In the genomic region with DNA sequence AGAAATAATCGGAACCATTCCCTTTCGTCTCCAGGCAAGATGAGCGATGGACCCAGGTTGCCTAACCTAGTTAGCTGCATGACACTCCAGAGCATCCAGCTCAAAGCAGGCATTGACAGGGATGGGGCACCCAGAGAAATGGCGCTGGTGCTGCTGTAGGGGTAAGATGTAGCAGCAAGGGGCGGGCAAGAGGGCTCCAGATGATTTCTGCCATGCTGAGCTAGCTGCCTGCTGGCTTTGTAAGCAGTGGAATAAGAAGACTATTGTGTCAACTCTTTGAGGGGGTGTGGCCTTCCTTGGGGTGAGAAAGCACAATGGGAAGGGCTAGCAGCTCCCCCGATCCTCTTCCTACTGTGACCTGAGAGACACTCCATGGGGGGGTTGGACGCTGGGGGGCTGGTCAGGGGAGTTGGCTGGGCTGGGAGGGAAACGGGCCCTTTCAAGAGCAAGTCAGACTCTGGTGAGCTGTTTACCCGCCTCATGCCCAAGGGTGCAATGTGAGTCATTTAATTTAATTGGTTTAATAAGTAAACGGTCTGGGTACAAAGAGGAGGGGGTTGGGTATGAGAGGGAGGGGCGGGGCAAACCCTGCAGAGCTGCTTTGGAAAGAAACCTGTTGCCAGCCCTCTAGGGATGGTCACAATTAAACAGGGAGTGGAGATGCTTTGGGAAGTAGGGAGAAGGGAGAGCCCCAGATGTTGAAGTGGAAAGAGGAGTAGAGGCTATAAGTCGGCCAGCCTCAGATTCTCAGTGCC, we compare ENCODE assay signal across 1 cellular context.
TF ChIP-seq lines count a peak whose summit lies in the region.

No MANE protein-coding gene starts in this region.

TF ChIP-seq in HepG2, 621 proteins besides CTCF, POLR2A, EP300 and RAD21:
- TF ChIP-seq, protein P1, sequence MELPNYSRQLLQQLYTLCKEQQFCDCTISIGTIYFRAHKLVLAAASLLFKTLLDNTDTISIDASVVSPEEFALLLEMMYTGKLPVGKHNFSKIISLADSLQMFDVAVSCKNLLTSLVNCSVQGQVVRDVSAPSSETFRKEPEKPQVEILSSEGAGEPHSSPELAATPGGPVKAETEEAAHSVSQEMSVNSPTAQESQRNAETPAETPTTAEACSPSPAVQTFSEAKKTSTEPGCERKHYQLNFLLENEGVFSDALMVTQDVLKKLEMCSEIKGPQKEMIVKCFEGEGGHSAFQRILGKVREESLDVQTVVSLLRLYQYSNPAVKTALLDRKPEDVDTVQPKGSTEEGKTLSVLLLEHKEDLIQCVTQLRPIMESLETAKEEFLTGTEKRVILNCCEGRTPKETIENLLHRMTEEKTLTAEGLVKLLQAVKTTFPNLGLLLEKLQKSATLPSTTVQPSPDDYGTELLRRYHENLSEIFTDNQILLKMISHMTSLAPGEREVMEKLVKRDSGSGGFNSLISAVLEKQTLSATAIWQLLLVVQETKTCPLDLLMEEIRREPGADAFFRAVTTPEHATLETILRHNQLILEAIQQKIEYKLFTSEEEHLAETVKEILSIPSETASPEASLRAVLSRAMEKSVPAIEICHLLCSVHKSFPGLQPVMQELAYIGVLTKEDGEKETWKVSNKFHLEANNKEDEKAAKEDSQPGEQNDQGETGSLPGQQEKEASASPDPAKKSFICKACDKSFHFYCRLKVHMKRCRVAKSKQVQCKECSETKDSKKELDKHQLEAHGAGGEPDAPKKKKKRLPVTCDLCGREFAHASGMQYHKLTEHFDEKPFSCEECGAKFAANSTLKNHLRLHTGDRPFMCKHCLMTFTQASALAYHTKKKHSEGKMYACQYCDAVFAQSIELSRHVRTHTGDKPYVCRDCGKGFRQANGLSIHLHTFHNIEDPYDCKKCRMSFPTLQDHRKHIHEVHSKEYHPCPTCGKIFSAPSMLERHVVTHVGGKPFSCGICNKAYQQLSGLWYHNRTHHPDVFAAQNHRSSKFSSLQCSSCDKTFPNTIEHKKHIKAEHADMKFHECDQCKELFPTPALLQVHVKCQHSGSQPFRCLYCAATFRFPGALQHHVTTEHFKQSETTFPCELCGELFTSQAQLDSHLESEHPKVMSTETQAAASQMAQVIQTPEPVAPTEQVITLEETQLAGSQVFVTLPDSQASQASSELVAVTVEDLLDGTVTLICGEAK (IDR thresholded peaks at IDR 0.05): no peak
- TF ChIP-seq, protein P1 (CRISPR knock-in tag; IDR thresholded peaks at IDR 0.05): no peak
